1 cellular context compared by ENCODE assay signal in the genomic region with DNA sequence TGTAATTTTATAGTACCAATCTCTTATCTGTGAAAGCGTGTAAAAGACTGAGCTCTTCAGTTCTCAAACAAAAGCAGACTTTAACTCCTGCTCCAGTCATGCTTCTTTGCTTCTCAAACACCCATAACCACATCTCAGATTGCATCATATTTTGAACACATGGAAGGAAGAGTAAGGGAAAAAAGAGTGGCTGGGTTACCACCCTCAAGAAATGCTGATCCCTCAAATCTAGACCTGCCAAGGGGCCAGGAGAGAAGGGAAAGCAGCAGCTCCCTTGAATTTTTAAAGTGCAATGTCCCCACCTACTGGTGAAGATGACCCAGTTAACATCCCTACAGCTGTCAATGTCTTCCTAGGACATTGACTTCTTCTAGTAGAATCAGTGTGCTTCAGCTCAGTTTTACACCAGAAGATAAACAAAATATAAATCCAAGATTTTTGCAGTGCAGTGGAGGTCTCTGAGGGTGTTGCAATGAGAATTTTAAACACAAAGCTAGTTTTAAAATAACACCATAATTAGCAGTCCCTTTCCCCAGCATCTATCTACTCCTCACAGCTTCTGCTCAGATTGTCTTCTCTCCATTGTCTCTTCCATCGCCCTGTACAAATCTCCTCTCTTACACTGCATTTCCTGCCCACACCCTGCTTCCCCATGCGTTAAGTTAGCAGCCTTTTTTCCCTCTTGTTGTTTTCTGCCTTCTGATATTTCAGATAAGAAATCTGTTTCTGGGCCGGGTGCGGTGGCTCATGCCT.
A peak's percentile ranks its signal among the peaks of the same experiment; 100 is the strongest.
TF ChIP-seq lines count a peak whose summit lies in the region.

No MANE protein-coding gene starts in this region.

TF ChIP-seq in GM12878, 131 proteins besides CTCF, POLR2A, EP300 and RAD21:
- no peak for TF ChIP-seq ZNF622 (IDR thresholded peaks at IDR 0.05)
- TF ChIP-seq, protein P1, sequence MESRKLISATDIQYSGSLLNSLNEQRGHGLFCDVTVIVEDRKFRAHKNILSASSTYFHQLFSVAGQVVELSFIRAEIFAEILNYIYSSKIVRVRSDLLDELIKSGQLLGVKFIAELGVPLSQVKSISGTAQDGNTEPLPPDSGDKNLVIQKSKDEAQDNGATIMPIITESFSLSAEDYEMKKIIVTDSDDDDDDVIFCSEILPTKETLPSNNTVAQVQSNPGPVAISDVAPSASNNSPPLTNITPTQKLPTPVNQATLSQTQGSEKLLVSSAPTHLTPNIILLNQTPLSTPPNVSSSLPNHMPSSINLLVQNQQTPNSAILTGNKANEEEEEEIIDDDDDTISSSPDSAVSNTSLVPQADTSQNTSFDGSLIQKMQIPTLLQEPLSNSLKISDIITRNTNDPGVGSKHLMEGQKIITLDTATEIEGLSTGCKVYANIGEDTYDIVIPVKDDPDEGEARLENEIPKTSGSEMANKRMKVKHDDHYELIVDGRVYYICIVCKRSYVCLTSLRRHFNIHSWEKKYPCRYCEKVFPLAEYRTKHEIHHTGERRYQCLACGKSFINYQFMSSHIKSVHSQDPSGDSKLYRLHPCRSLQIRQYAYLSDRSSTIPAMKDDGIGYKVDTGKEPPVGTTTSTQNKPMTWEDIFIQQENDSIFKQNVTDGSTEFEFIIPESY (IDR thresholded peaks at IDR 0.05): no peak
- no peak for TF ChIP-seq STAT3 (IDR thresholded peaks at IDR 0.05; ENCODE audit: low read depth, low read length)
- TF ChIP-seq FOS (IDR thresholded peaks at IDR 0.05; ENCODE audit: borderline replicate concordance, extremely low read depth, insufficient read length): no peak
- TF ChIP-seq YY1 (IDR thresholded peaks at IDR 0.05; ENCODE audit: low read depth, low read length): 0 out of 2 replicates have a peak, but pooled peaks have one; percentile 19
- TF ChIP-seq, protein P2, sequence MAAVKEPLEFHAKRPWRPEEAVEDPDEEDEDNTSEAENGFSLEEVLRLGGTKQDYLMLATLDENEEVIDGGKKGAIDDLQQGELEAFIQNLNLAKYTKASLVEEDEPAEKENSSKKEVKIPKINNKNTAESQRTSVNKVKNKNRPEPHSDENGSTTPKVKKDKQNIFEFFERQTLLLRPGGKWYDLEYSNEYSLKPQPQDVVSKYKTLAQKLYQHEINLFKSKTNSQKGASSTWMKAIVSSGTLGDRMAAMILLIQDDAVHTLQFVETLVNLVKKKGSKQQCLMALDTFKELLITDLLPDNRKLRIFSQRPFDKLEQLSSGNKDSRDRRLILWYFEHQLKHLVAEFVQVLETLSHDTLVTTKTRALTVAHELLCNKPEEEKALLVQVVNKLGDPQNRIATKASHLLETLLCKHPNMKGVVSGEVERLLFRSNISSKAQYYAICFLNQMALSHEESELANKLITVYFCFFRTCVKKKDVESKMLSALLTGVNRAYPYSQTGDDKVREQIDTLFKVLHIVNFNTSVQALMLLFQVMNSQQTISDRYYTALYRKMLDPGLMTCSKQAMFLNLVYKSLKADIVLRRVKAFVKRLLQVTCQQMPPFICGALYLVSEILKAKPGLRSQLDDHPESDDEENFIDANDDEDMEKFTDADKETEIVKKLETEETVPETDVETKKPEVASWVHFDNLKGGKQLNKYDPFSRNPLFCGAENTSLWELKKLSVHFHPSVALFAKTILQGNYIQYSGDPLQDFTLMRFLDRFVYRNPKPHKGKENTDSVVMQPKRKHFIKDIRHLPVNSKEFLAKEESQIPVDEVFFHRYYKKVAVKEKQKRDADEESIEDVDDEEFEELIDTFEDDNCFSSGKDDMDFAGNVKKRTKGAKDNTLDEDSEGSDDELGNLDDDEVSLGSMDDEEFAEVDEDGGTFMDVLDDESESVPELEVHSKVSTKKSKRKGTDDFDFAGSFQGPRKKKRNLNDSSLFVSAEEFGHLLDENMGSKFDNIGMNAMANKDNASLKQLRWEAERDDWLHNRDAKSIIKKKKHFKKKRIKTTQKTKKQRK (IDR thresholded peaks at IDR 0.05; ENCODE audit: low read depth, low read length): no peak
- peak; percentile 76 for TF ChIP-seq SMC3 (IDR thresholded peaks at IDR 0.05; ENCODE audit: borderline replicate concordance, low read length)
- TF ChIP-seq PAX5 (IDR thresholded peaks at IDR 0.05; ENCODE audit: borderline replicate concordance, low read depth, low read length): peak; percentile 26; the same call in 1 of the 2 replicates
- TF ChIP-seq SREBF2 (IDR thresholded peaks at IDR 0.05; ENCODE audit: low read length): no peak
- TF ChIP-seq LARP7 (IDR thresholded peaks at IDR 0.05): no peak
- TF ChIP-seq, protein P3, sequence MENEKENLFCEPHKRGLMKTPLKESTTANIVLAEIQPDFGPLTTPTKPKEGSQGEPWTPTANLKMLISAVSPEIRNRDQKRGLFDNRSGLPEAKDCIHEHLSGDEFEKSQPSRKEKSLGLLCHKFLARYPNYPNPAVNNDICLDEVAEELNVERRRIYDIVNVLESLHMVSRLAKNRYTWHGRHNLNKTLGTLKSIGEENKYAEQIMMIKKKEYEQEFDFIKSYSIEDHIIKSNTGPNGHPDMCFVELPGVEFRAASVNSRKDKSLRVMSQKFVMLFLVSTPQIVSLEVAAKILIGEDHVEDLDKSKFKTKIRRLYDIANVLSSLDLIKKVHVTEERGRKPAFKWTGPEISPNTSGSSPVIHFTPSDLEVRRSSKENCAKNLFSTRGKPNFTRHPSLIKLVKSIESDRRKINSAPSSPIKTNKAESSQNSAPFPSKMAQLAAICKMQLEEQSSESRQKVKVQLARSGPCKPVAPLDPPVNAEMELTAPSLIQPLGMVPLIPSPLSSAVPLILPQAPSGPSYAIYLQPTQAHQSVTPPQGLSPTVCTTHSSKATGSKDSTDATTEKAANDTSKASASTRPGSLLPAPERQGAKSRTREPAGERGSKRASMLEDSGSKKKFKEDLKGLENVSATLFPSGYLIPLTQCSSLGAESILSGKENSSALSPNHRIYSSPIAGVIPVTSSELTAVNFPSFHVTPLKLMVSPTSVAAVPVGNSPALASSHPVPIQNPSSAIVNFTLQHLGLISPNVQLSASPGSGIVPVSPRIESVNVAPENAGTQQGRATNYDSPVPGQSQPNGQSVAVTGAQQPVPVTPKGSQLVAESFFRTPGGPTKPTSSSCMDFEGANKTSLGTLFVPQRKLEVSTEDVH (IDR thresholded peaks at IDR 0.05; ENCODE audit: low read depth, partially characterized antibody): no peak
